Comparison of ENCODE assay signal across 2 cellular contexts in genomic region chr2:33058716-33059451, GRCh38.
TF ChIP-seq lines count a peak whose summit lies in the region.

No MANE protein-coding gene starts in this region.

TF ChIP-seq in SK-N-SH, 30 proteins besides CTCF, POLR2A, EP300 and RAD21 (continued from another document):
- TF ChIP-seq GATA2 (CRISPR knock-in tag; IDR thresholded peaks at IDR 0.05) = no peak
- no peak for TF ChIP-seq TCF12 (IDR thresholded peaks at IDR 0.05)
- TF ChIP-seq YY1 (IDR thresholded peaks at IDR 0.05; ENCODE audit: low read depth) = no peak
- TF ChIP-seq EZH2phosphoT487 (IDR thresholded peaks at IDR 0.05; ENCODE audit: borderline replicate concordance, low read depth) = no peak
- TF ChIP-seq SMC3 (IDR thresholded peaks at IDR 0.05; ENCODE audit: low read depth, low read length) = no peak
- TF ChIP-seq USF1 (IDR thresholded peaks at IDR 0.05; ENCODE audit: borderline replicate concordance, low read depth) = no peak
- no peak for TF ChIP-seq SIN3A (IDR thresholded peaks at IDR 0.05; ENCODE audit: borderline replicate concordance, low read depth, low read length)
- TF ChIP-seq PBX3 (IDR thresholded peaks at IDR 0.05) = no peak
- no peak for TF ChIP-seq FOXM1 (IDR thresholded peaks at IDR 0.05; ENCODE audit: low read depth)
- TF ChIP-seq ZBTB33 (IDR thresholded peaks at IDR 0.05; ENCODE audit: borderline replicate concordance, low read depth) = no peak
- TF ChIP-seq ELF1 (IDR thresholded peaks at IDR 0.05) = no peak
- no peak for TF ChIP-seq MXI1 (IDR thresholded peaks at IDR 0.05; ENCODE audit: low read depth, low read length)
- no peak for TF ChIP-seq JUND (IDR thresholded peaks at IDR 0.05)
TF ChIP-seq in SK-N-SH: peak in this region for 0.

TF ChIP-seq in SK-N-SH treated with all-trans-retinoic acid at 6 μM for 48 hours, 23 proteins besides CTCF, POLR2A, EP300 and RAD21 (continued from another document):
- TF ChIP-seq CREB5 (CRISPR knock-in tag; IDR thresholded peaks at IDR 0.05; ENCODE audit: low read depth) (no peak), TCF4 (CRISPR knock-in tag; IDR thresholded peaks at IDR 0.05; ENCODE audit: borderline replicate concordance) (no peak), GLIS3 (CRISPR knock-in tag; IDR thresholded peaks at IDR 0.05) (no peak), TOX (CRISPR knock-in tag; IDR thresholded peaks at IDR 0.05; ENCODE audit: borderline replicate concordance) (no peak), RARB (CRISPR knock-in tag; IDR thresholded peaks at IDR 0.05) (no peak)
